ENCODE assay signal across 26 cellular contexts in genomic region chr1:79726321-79726720, GRCh38.
DNase-seq lines count a peak whose midpoint lies in the region; ATAC-seq and TF ChIP-seq lines count a peak whose summit lies in the region.
"Had no signal": no experiment of that assay in that cellular context is flagged by ENCODE, and none has a peak within 500 bp of the region (broad histone marks: within the 10 kb centered on the region; RNA-seq: fewer than 3 reads in every experiment).

No MANE protein-coding gene starts in this region.

- DNase-seq in AG20443 (ENCODE audit: low spot score), result peak; percentile 9
- peak; percentile 15 for DNase-seq in adipocyte (ENCODE audit: low read depth)
- DNase-seq in fibroblast of lung (ENCODE audit: low read depth in 2 of 2), result peak; percentile 48 to 52
- DNase-seq in sigmoid colon, result no peak
- DNase-seq in H4 (ENCODE audit: low spot score), result no peak
- no peak for DNase-seq in type B pancreatic cell (ENCODE audit: extremely low spot score, unreplicated experiment)
- DNase-seq: activated CD4-positive, alpha-beta T cell treated with anti-CD3 and anti-CD28 coated beads, Interleukin-2, amount 10 ng/mL, durations not matched to agents 7 days and 5 days; activated naive CD8-positive, alpha-beta T cell treated with anti-CD3 and anti-CD28 coated beads, Interleukin-2, amount 50 U/mL, for 24 hours; activated T-cell treated with anti-CD3 and anti-CD28 coated beads, Interleukin-2, amount 50 U/mL, for 24 hours; CD4-positive, alpha-beta memory T cell; effector CD8-positive, alpha-beta T cell; HFFc6; Kasumi-1; left ventricle myocardium inferior; naive thymus-derived CD4-positive, alpha-beta T cell; OCI-M1; stimulated activated CD4-positive, alpha-beta T cell treated with anti-CD3 and anti-CD28 coated beads, Interleukin-2, amount 100 ng/mL, for 24 hours; substantia nigra; SW 1271; T1000; WERI-Rb-1 had no signal

- H3K4me3 Mint-ChIP-seq in type B pancreatic cell, result no peak overlapping the region
- H3K4me3 Mint-ChIP-seq: activated CD4-positive, alpha-beta T cell treated with anti-CD3 and anti-CD28 coated beads, Interleukin-2, amount 10 ng/mL, durations not matched to agents 7 days and 5 days; activated naive CD8-positive, alpha-beta T cell treated with anti-CD3 and anti-CD28 coated beads, Interleukin-2, amount 50 U/mL, for 24 hours; activated T-cell treated with anti-CD3 and anti-CD28 coated beads, Interleukin-2, amount 50 U/mL, for 24 hours; CD4-positive, alpha-beta memory T cell; HFFc6; naive thymus-derived CD4-positive, alpha-beta T cell had no signal

- no peak for TF ChIP-seq CTCF in fibroblast of lung (conservative IDR thresholded peaks at IDR 0.05 in 1 of 2, IDR thresholded peaks at IDR 0.05 in 1 of 2; ENCODE audit: low read depth in 1 of 2, low read length in 2 of 2)
- no peak for TF ChIP-seq CTCF in sigmoid colon (IDR thresholded peaks at IDR 0.05)
- no peak for TF ChIP-seq CTCF in type B pancreatic cell (conservative IDR thresholded peaks at IDR 0.05)

- H3K4me3 ChIP-seq in adipocyte (ENCODE audit: low read length) (peak overlapping the region; percentile 29), fibroblast of lung (replicated peaks in 1 of 4; ENCODE audit: control extremely low read depth in 1 of 4, insufficient read depth in 1 of 4, low read depth in 3 of 4, low read length in 4 of 4) (no peak overlapping the region), sigmoid colon (no peak overlapping the region)
- H3K4me3 ChIP-seq: breast epithelium, GM12878, left ventricle myocardium inferior had no signal

- ATAC-seq in HG03342 (IDR thresholded peaks at IDR 0.05; ENCODE audit: unreplicated experiment) (no peak), HG03139 (IDR thresholded peaks at IDR 0.05; ENCODE audit: unreplicated experiment) (no peak)
- ATAC-seq: activated naive CD8-positive, alpha-beta T cell treated with anti-CD3 and anti-CD28 coated beads, Interleukin-2, amount 50 U/mL, for 24 hours; GM12878; HepG2; naive thymus-derived CD4-positive, alpha-beta T cell had no signal

- no peaks in the 10 kb centered on the region for H3K27me3 Mint-ChIP-seq in type B pancreatic cell
- H3K27me3 Mint-ChIP-seq: activated CD4-positive, alpha-beta T cell treated with anti-CD3 and anti-CD28 coated beads, Interleukin-2, amount 10 ng/mL, durations not matched to agents 7 days and 5 days; activated naive CD8-positive, alpha-beta T cell treated with anti-CD3 and anti-CD28 coated beads, Interleukin-2, amount 50 U/mL, for 24 hours; activated T-cell treated with anti-CD3 and anti-CD28 coated beads, Interleukin-2, amount 50 U/mL, for 24 hours; CD4-positive, alpha-beta memory T cell; naive thymus-derived CD4-positive, alpha-beta T cell had no signal

- intact Hi-C loops in sigmoid colon (cut with DNase I), result no loop called here

- 54 to 62% methylated on average over 2 of the region's 2 CpGs for WGBS in sigmoid colon, 2 donors

- H3K27me3 ChIP-seq in adipocyte (replicated peaks; ENCODE audit: control insufficient read depth, insufficient read depth, low read length) (no peaks in the 10 kb centered on the region), fibroblast of lung (ENCODE audit: control insufficient read depth, insufficient read depth, low read length) (no peaks in the 10 kb centered on the region), sigmoid colon (no peaks in the 10 kb centered on the region)
- H3K27me3 ChIP-seq: breast epithelium had no signal

- TF ChIP-seq EP300 in sigmoid colon (IDR thresholded peaks at IDR 0.05), result no peak

- no peak for TF ChIP-seq POLR2A in sigmoid colon (IDR thresholded peaks at IDR 0.05)

- H3K27ac ChIP-seq in fibroblast of lung (ENCODE audit: insufficient read depth, low read length) (no peak overlapping the region), sigmoid colon (peak overlapping the region in 3 of 4 donors; percentile 23 to 65 (median 33))
- H3K27ac ChIP-seq: breast epithelium, left ventricle myocardium inferior, WERI-Rb-1 had no signal

- no peaks in the 10 kb centered on the region for H3K36me3 Mint-ChIP-seq in type B pancreatic cell
- H3K36me3 Mint-ChIP-seq: CD4-positive, alpha-beta memory T cell; naive thymus-derived CD4-positive, alpha-beta T cell had no signal

- H3K79me2 ChIP-seq in fibroblast of lung (ENCODE audit: control insufficient read depth, insufficient read depth, low read length), result no peaks in the 10 kb centered on the region

- H3K9me3 ChIP-seq in adipocyte (ENCODE audit: control insufficient read depth, low read length) (no peaks in the 10 kb centered on the region), fibroblast of lung (ENCODE audit: control insufficient read depth, insufficient read depth, low read depth, low read length) (no peaks in the 10 kb centered on the region), sigmoid colon (no peaks in the 10 kb centered on the region)
- H3K9me3 ChIP-seq: breast epithelium had no signal

- no peak overlapping the region for H3K27ac Mint-ChIP-seq in type B pancreatic cell
- H3K27ac Mint-ChIP-seq: activated CD4-positive, alpha-beta T cell treated with anti-CD3 and anti-CD28 coated beads, Interleukin-2, amount 10 ng/mL, durations not matched to agents 7 days and 5 days; activated naive CD8-positive, alpha-beta T cell treated with anti-CD3 and anti-CD28 coated beads, Interleukin-2, amount 50 U/mL, for 24 hours; activated T-cell treated with anti-CD3 and anti-CD28 coated beads, Interleukin-2, amount 50 U/mL, for 24 hours; CD4-positive, alpha-beta memory T cell; HFFc6; naive thymus-derived CD4-positive, alpha-beta T cell had no signal

- H3K4me1 Mint-ChIP-seq in type B pancreatic cell (ENCODE audit: unreplicated experiment), result no peaks in the 10 kb centered on the region
- H3K4me1 Mint-ChIP-seq: activated CD4-positive, alpha-beta T cell treated with anti-CD3 and anti-CD28 coated beads, Interleukin-2, amount 10 ng/mL, durations not matched to agents 7 days and 5 days; activated naive CD8-positive, alpha-beta T cell treated with anti-CD3 and anti-CD28 coated beads, Interleukin-2, amount 50 U/mL, for 24 hours; CD4-positive, alpha-beta memory T cell; naive thymus-derived CD4-positive, alpha-beta T cell had no signal

- no peaks in the 10 kb centered on the region for H3K36me3 ChIP-seq in adipocyte (ENCODE audit: control insufficient read depth, insufficient read depth, low read length, severe bottlenecking)
- no peaks in the 10 kb centered on the region for H3K36me3 ChIP-seq in fibroblast of lung (ENCODE audit: control insufficient read depth, insufficient read depth, low read length)
- H3K36me3 ChIP-seq in sigmoid colon, result no peaks in the 10 kb centered on the region
- H3K36me3 ChIP-seq: breast epithelium, left ventricle myocardium inferior, WERI-Rb-1 had no signal

- H3K9me3 Mint-ChIP-seq in type B pancreatic cell, result no peaks in the 10 kb centered on the region
- H3K9me3 Mint-ChIP-seq: activated CD4-positive, alpha-beta T cell treated with anti-CD3 and anti-CD28 coated beads, Interleukin-2, amount 10 ng/mL, durations not matched to agents 7 days and 5 days; HFFc6 had no signal

- peaks cover 11% of the 10 kb centered on the region for H3K4me1 ChIP-seq in adipocyte (ENCODE audit: control insufficient read depth, insufficient read depth, low read length)
- H3K4me1 ChIP-seq in fibroblast of lung (ENCODE audit: control insufficient read depth, extremely low read depth, insufficient read depth, low read length), result no peaks in the 10 kb centered on the region
- no peaks in the 10 kb centered on the region for H3K4me1 ChIP-seq in sigmoid colon
- H3K4me1 ChIP-seq: breast epithelium, left ventricle myocardium inferior had no signal

- H4K20me1 ChIP-seq in fibroblast of lung (ENCODE audit: control insufficient read depth, extremely low read depth, insufficient read depth, low read length), result no peaks in the 10 kb centered on the region

- H2AFZ ChIP-seq in fibroblast of lung (ENCODE audit: low read length), result peak overlapping the region; percentile 46

- no peak overlapping the region for H3K4me2 ChIP-seq in fibroblast of lung (ENCODE audit: extremely low read depth, insufficient read depth, low read length)

- H3K9ac ChIP-seq in adipocyte (ENCODE audit: low read length) (no peak overlapping the region), fibroblast of lung (ENCODE audit: insufficient read depth, low read length) (no peak overlapping the region)

Comparison
In these comparisons a context has a peak if more than half of its experiments do, and no peak if none do; other contexts are left out.
1. DNase-seq: peak in AG20443 (single experiment), adipocyte (single experiment) and fibroblast of lung (2 of 2); none in sigmoid colon (single experiment), H4 (single experiment) and type B pancreatic cell (single experiment).